Comparison of ENCODE assay signal across 21 cellular contexts in genomic region chr9:125293134-125293533, GRCh38. TPM values are rescaled to one million over a fixed set of nuclear protein-coding genes. Genes with fewer than 3 reads are reported as not detected.
DNase-seq lines count a peak whose midpoint lies in the region; ATAC-seq, FAIRE-seq and TF ChIP-seq lines count a peak whose summit lies in the region.
"Had no signal": no experiment of that assay in that cellular context is flagged by ENCODE, and none has a peak within 500 bp of the region (broad histone marks: within the 10 kb centered on the region; RNA-seq: fewer than 3 reads in every experiment).

No MANE protein-coding gene starts in this region.

- no peaks in the 10 kb centered on the region for H3K4me1 Mint-ChIP-seq in stimulated activated naive CD8-positive, alpha-beta T cell treated with anti-CD3 and anti-CD28 coated beads, Interleukin-15, amount 100 ng/mL, for 72 hours
- H3K4me1 Mint-ChIP-seq: brain, CD14-positive monocyte, neural crest cell had no signal

- TF ChIP-seq CTCF in VCaP (conservative IDR thresholded peaks at IDR 0.05) (no peak), kidney epithelial cell (IDR thresholded peaks at IDR 0.05; ENCODE audit: insufficient read depth, low read length, poor library complexity, severe bottlenecking) (no peak)

- DNase-seq in stimulated activated naive CD8-positive, alpha-beta T cell treated with anti-CD3 and anti-CD28 coated beads, Interleukin-15, amount 100 ng/mL, for 72 hours: no peak
- no peak for DNase-seq in stimulated activated naive CD8-positive, alpha-beta T cell treated with anti-CD3 and anti-CD28 coated beads, Interleukin-15, Interleukin-2, amounts not matched to agents 100 U/mL and 50 U/mL, for 24 hours
- peak; percentile 28 for DNase-seq in kidney epithelial cell (ENCODE audit: low read depth)
- no peak for DNase-seq in superior temporal gyrus (ENCODE audit: extremely low spot score)
- DNase-seq in H7: no peak
- DNase-seq in small intestine: no peak
- DNase-seq: cortex of kidney; foreskin fibroblast; NCI-H1048; NCI-H748 treated with DMSO at 0.1 percent for 48 hours; SK-N-SH; stimulated activated CD4-positive, alpha-beta T cell treated with anti-CD3 and anti-CD28 coated beads, Interleukin-4, amount 100 ng/mL, for 24 hours; substantia nigra; T1000 had no signal

- no peaks in the 10 kb centered on the region for H3K9me3 Mint-ChIP-seq in stimulated activated naive CD8-positive, alpha-beta T cell treated with anti-CD3 and anti-CD28 coated beads, Interleukin-15, amount 100 ng/mL, for 72 hours
- H3K9me3 Mint-ChIP-seq: brain, neural crest cell had no signal

- ATAC-seq in stimulated activated naive CD8-positive, alpha-beta T cell treated with anti-CD3 and anti-CD28 coated beads, Interleukin-15, amount 100 ng/mL, for 72 hours: peak; percentile 63
- ATAC-seq in stimulated activated naive CD8-positive, alpha-beta T cell treated with anti-CD3 and anti-CD28 coated beads, Interleukin-15, Interleukin-2, amounts not matched to agents 100 U/mL and 50 U/mL, for 24 hours: no peak
- no peak for ATAC-seq in HG03460 (IDR thresholded peaks at IDR 0.05; ENCODE audit: unreplicated experiment)
- ATAC-seq: activated CD4-positive, CD25-positive, alpha-beta regulatory T cell treated with anti-CD3 and anti-CD28 coated beads, Interleukin-2, amount 50 U/mL, for 24 hours had no signal

- H3K36me3 ChIP-seq in kidney epithelial cell (ENCODE audit: control insufficient read depth, insufficient read depth, low read length) (no peaks in the 10 kb centered on the region), H7 (replicated peaks; ENCODE audit: control insufficient read depth, insufficient read depth, low read length) (no peaks in the 10 kb centered on the region), small intestine (ENCODE audit: control insufficient read depth in 2 of 2, insufficient read depth in 2 of 2, low read length in 2 of 2) (peaks cover 0 to 7% of the 10 kb centered on the region in 2 donors)

- no peaks in the 10 kb centered on the region for H3K4me1 ChIP-seq in small intestine (ENCODE audit: control insufficient read depth in 2 of 2, insufficient read depth in 1 of 2, low read depth in 1 of 2, low read length in 1 of 2)

- H3K27me3 ChIP-seq in kidney epithelial cell (ENCODE audit: control insufficient read depth, insufficient read depth, low read length) (no peaks in the 10 kb centered on the region), H7 (ENCODE audit: control insufficient read depth, insufficient read depth, low read length) (no peaks in the 10 kb centered on the region), small intestine (ENCODE audit: control insufficient read depth in 2 of 2, insufficient read depth in 2 of 2, low read length in 2 of 2) (no peaks in the 10 kb centered on the region)

- H3K27ac Mint-ChIP-seq in stimulated activated naive CD8-positive, alpha-beta T cell treated with anti-CD3 and anti-CD28 coated beads, Interleukin-15, amount 100 ng/mL, for 72 hours: no peak overlapping the region
- H3K27ac Mint-ChIP-seq: brain, CD14-positive monocyte had no signal

- no peak overlapping the region for H3K4me3 Mint-ChIP-seq in stimulated activated naive CD8-positive, alpha-beta T cell treated with anti-CD3 and anti-CD28 coated beads, Interleukin-15, amount 100 ng/mL, for 72 hours
- H3K4me3 Mint-ChIP-seq: brain, CD14-positive monocyte, neural crest cell had no signal

- H3K27me3 Mint-ChIP-seq in stimulated activated naive CD8-positive, alpha-beta T cell treated with anti-CD3 and anti-CD28 coated beads, Interleukin-15, amount 100 ng/mL, for 72 hours: no peaks in the 10 kb centered on the region
- H3K27me3 Mint-ChIP-seq: brain had no signal

- H3K27ac ChIP-seq in VCaP: peak overlapping the region; percentile 70
- no peak overlapping the region for H3K27ac ChIP-seq in small intestine (ENCODE audit: low read depth in 1 of 2, low read length in 1 of 2)
- H3K27ac ChIP-seq: HL-60 had no signal

- FAIRE-seq in small intestine (lab: Jason Lieb, UNC): no peak

- H3K4me3 ChIP-seq in kidney epithelial cell (ENCODE audit: low read depth, low read length) (no peak overlapping the region), H7 (ENCODE audit: insufficient read depth, low read depth, low read length) (no peak overlapping the region), small intestine (ENCODE audit: low read depth in 1 of 2, low read length in 2 of 2) (no peak overlapping the region)

- H3K9me3 ChIP-seq in small intestine (ENCODE audit: control insufficient read depth, low read depth): no peaks in the 10 kb centered on the region
- H3K9me3 ChIP-seq: SK-N-SH had no signal

RNA-seq across cellular contexts. Expression of gene GAPVD1, which starts 31.5 kb away (rescaled TPM):
- total RNA-seq in kidney epithelial cell: 30.4 and 36.7 TPM in 2 replicates
- total RNA-seq in H7 (2014; rRNA removed; shearing (Covaris generic)): 22.0 and 28.6 TPM in 2 replicates
- 1 to 10 TPM; 4.6 to 7.7 (median 6.5) TPM for polyA plus RNA-seq in small intestine

RNA-seq across cellular contexts. Expression of gene HSPA5, which starts 52.0 kb away (rescaled TPM):
- total RNA-seq in kidney epithelial cell: 387 and 410 TPM in 2 replicates
- 47.6 and 47.9 TPM in 2 replicates for total RNA-seq in H7 (2014; rRNA removed; shearing (Covaris generic))
- polyA plus RNA-seq in small intestine: 100 to 1,000 TPM in 1 of 3 donors, 10 to 100 TPM in 2; 35.8 to 209 (median 67.6) TPM
